9 cellular contexts compared by ENCODE assay signal in genomic region chr1:152182431-152182830, GRCh38. TPM values are rescaled to one million over a fixed set of nuclear protein-coding genes. Genes with fewer than 3 reads are reported as not detected.
A peak's percentile ranks its signal among the peaks of the same experiment; 100 is the strongest.
DNase-seq lines count a peak whose midpoint lies in the region; ATAC-seq and TF ChIP-seq lines count a peak whose summit lies in the region.
"Had no signal": no experiment of that assay in that cellular context is flagged by ENCODE, and none has a peak within 500 bp of the region (broad histone marks: within the 10 kb centered on the region; RNA-seq: fewer than 3 reads in every experiment).

No MANE protein-coding gene starts in this region.

- H3K4me3 ChIP-seq in foreskin fibroblast (ENCODE audit: low read depth in 1 of 2, low read length in 2 of 2) (no peak overlapping the region), ascending aorta (no peak overlapping the region)
- H3K4me3 ChIP-seq: SK-N-MC had no signal

- H3K27me3 ChIP-seq in ascending aorta: no peaks in the 10 kb centered on the region

- TF ChIP-seq CTCF in GM13976 (IDR thresholded peaks at IDR 0.05; ENCODE audit: borderline replicate concordance, control extremely low read depth, extremely low read depth, insufficient read depth, missing control alignments): peak; percentile 43
- peak; percentile 52 for TF ChIP-seq CTCF in foreskin fibroblast (IDR thresholded peaks at IDR 0.05; ENCODE audit: low read depth, low read length)
- TF ChIP-seq CTCF in ascending aorta (IDR thresholded peaks at IDR 0.05): peak in 1 of 3 experiments; percentile 28

- no peaks in the 10 kb centered on the region for H3K4me1 ChIP-seq in ascending aorta

- in situ Hi-C loops in ACHN (cut with HindIII; ENCODE audit: low pct_ligation_motif_present, low pct_unique_long_range_greater_than_20kb, low sequenced_read_pairs) (no loop called here), GM13976 (cut with MboI; ENCODE audit: low sequenced_read_pairs, unreplicated experiment) (loop anchor here (5.0 kb wide), 1 partner anchor 130 kb away; no protein-coding TSS in a partner anchor), SK-MEL-5 (cut with HindIII; ENCODE audit: low pct_unique_long_range_greater_than_20kb, low sequenced_read_pairs) (no loop called here)

- DNase-seq in ACHN: peak; percentile 75
- no peak for DNase-seq in GM13976 (ENCODE audit: low spot score)
- peak; percentile 60 for DNase-seq in SK-MEL-5 (ENCODE audit: low read depth, low spot score)
- DNase-seq in foreskin fibroblast: peak in 1 of 2 donors; percentile 49
- no peak for DNase-seq in ascending aorta (ENCODE audit: low spot score in 2 of 2)
- no peak for DNase-seq in posterior cingulate gyrus

- no peak overlapping the region for H3K27ac ChIP-seq in ascending aorta
- H3K27ac ChIP-seq: SK-N-MC had no signal

- H3K9me3 ChIP-seq in ascending aorta: no peaks in the 10 kb centered on the region

- intact Hi-C loops in ascending aorta (cut with DNase I): no loop called here
- intact Hi-C loops in posterior cingulate gyrus (cut with DNase I): no loop called here

- ATAC-seq in HG03139 (IDR thresholded peaks at IDR 0.05; ENCODE audit: unreplicated experiment) (no peak), HG03378 (IDR thresholded peaks at IDR 0.05; ENCODE audit: unreplicated experiment) (no peak)

- H3K36me3 ChIP-seq in ascending aorta: no peaks in the 10 kb centered on the region

RNA-seq across cellular contexts. Expression of gene RPTN, which starts 23.4 kb away (rescaled TPM):
- total RNA-seq in SK-MEL-5 (2014; rRNA removed; shearing (Covaris generic)): not detected in 2 replicates
- polyA plus RNA-seq in SK-MEL-5 (2015; cell fraction: cytosol; rRNA removed): not detected in 2 replicates
- polyA plus RNA-seq in SK-MEL-5 (2015; cell fraction: nucleus; rRNA removed): not detected in 2 replicates
- not detected for total RNA-seq in ascending aorta

RNA-seq across cellular contexts. Expression of gene HRNR, which starts 41.6 kb away (rescaled TPM):
- total RNA-seq in SK-MEL-5 (2014; rRNA removed; shearing (Covaris generic)): not detected in 2 replicates
- polyA plus RNA-seq in SK-MEL-5 (2015; cell fraction: cytosol; rRNA removed): not detected in 2 replicates
- polyA plus RNA-seq in SK-MEL-5 (2015; cell fraction: nucleus; rRNA removed): not detected in 2 replicates
- total RNA-seq in ascending aorta: not detected

Comparison
In these comparisons a context has a peak if more than half of its experiments do, and no peak if none do; other contexts are left out.
1. DNase-seq: peak in ACHN (single experiment) and SK-MEL-5 (single experiment); none in GM13976 (single experiment), ascending aorta (0 of 2) and posterior cingulate gyrus (0 of 10).